In the genomic region with DNA sequence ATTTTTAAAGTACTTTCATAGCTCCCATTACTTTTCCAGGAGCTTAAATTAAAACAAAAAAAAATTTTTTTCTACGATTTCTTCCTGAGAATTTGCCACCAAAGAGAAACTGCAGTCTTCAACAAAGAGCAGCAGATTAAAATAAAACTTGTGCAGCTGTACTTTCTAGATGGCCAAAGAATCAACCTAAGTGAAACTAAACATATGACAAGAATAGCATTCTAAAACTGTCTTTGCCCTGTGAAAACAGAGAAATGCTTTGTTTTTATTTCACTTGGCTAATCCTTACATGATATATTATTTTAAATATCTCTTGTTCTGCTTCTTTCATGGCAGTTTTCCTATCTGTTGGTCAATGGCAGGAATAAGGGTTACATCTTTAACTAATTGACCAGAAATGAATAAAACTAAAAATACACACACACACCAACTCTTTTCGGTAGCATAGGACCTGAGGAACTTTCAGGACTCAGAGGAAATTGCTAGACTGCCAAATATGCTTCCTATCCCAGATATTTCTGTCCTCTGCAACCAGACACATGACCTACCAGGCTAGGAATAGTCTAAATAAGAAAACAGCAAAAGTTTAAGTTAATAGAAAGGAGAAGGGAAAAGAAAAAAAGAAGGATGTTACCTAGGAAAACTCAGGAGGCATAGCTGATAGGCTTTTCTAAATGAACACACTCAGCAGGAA, we compare ENCODE assay signal across 10 cellular contexts.
DNase-seq lines count a peak whose midpoint lies in the region; ATAC-seq lines count a peak whose summit lies in the region.
"Had no signal": no experiment of that assay in that cellular context is flagged by ENCODE, and none has a peak within 500 bp of the region (broad histone marks: within the 10 kb centered on the region; RNA-seq: fewer than 3 reads in every experiment).

No MANE protein-coding gene starts in this region.

- peaks cover 1 to 20% of the 10 kb centered on the region in 2 donors for H3K36me3 Mint-ChIP-seq in stimulated activated naive B cell treated with anti-CD40 and anti-IgM and Interleukin-4, amounts not matched to agents 10 μg/mL and 1 μg/mL and 100 μg/mL, for 72 hours

- no peaks in the 10 kb centered on the region for H3K27me3 Mint-ChIP-seq in stimulated activated naive B cell treated with anti-CD40 and anti-IgM and Interleukin-4, amounts not matched to agents 10 μg/mL and 1 μg/mL and 100 μg/mL, for 72 hours

- DNase-seq in dermis blood vessel endothelial cell = peak; percentile 60
- DNase-seq in stimulated activated naive B cell treated with anti-CD40 and anti-IgM and Interleukin-4, amounts not matched to agents 10 μg/mL and 1 μg/mL and 100 μg/mL, for 72 hours = no peak
- no peak for DNase-seq in posterior vena cava (ENCODE audit: low spot score)
- DNase-seq in KBM-7 = no peak
- DNase-seq in GM19240 (ENCODE audit: insufficient read length, low spot score) = no peak
- DNase-seq: activated T-cell treated with anti-CD3 and anti-CD28 coated beads, Interleukin-2, amount 50 U/mL, for 1 hour; NCI-H526 treated with DMSO at 0.1 percent for 48 hours had no signal

- peak overlapping the region; percentile 49 for H3K27ac Mint-ChIP-seq in stimulated activated naive B cell treated with anti-CD40 and anti-IgM and Interleukin-4, amounts not matched to agents 10 μg/mL and 1 μg/mL and 100 μg/mL, for 72 hours

- H3K4me3 Mint-ChIP-seq in stimulated activated naive B cell treated with anti-CD40 and anti-IgM and Interleukin-4, amounts not matched to agents 10 μg/mL and 1 μg/mL and 100 μg/mL, for 72 hours = peak overlapping the region; percentile 46 to 47

- in situ Hi-C loops in KBM-7 (cut with MboI; ENCODE audit: low pct_unique_long_range_greater_than_20kb, low sequenced_read_pairs) = no loop called here

- H3K4me1 Mint-ChIP-seq in stimulated activated naive B cell treated with anti-CD40 and anti-IgM and Interleukin-4, amounts not matched to agents 10 μg/mL and 1 μg/mL and 100 μg/mL, for 72 hours = peaks cover 36 to 52% of the 10 kb centered on the region in 2 donors

- peak; percentile 40 for ATAC-seq in GM19328 (IDR thresholded peaks at IDR 0.05; ENCODE audit: unreplicated experiment)
- peak; percentile 55 for ATAC-seq in HG03159 (IDR thresholded peaks at IDR 0.05; ENCODE audit: unreplicated experiment)
- peak; percentile 30 to 56 for ATAC-seq in stimulated activated naive B cell treated with anti-CD40 and anti-IgM and Interleukin-4, amounts not matched to agents 10 μg/mL and 1 μg/mL and 100 μg/mL, for 72 hours (replicated peaks)
- ATAC-seq in GM18870 (IDR thresholded peaks at IDR 0.05; ENCODE audit: unreplicated experiment) = no peak

- intact Hi-C loops in posterior vena cava (cut with DNase I) = no loop called here

- H3K9me3 Mint-ChIP-seq in stimulated activated naive B cell treated with anti-CD40 and anti-IgM and Interleukin-4, amounts not matched to agents 10 μg/mL and 1 μg/mL and 100 μg/mL, for 72 hours = peaks cover 2 to 6% of the 10 kb centered on the region in 2 donors
